ENCODE assay signal across 30 cellular contexts in the genomic region with DNA sequence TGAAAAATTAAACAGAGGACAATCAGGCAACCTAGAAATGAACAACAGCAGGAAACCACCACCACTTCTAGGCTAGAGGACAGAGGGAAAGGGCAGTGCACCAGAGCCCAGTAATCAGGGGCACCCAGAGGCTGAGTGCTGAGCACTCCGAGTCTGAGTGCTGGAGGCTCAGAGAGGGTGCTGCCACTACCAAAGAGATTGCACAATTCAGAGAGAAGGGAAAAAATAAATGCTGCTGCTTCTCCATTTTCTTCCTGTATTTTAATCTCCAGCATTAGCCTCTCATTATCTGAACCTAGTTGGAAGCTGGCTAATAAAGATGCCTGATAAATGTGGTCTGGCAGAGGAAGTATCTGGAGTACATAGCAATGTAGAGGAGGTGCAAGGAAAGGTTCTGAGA. TPM values are rescaled to one million over a fixed set of nuclear protein-coding genes. Genes with fewer than 3 reads are reported as not detected.
"Had no signal": no experiment of that assay in that cellular context is flagged by ENCODE, and none has a peak within 500 bp of the region (broad histone marks: within the 10 kb centered on the region; RNA-seq: fewer than 3 reads in every experiment).

No MANE protein-coding gene starts in this region.

- H3K9me3 Mint-ChIP-seq: activated CD8-positive, alpha-beta T cell treated with anti-CD3 and anti-CD28 coated beads for 36 hours; activated naive CD4-positive, alpha-beta T cell treated with anti-CD3 and anti-CD28 coated beads, Interleukin-2, amount 50 U/mL, for 24 hours; activated T-cell treated with anti-CD3 and anti-CD28 coated beads, Interleukin-2, amount 50 U/mL, for 24 hours; activated T-helper 2 cell treated with anti-CD3 and anti-CD28 coated beads, Interferon-gamma antibody, Interleukin-2, Interleukin-4, amounts not matched to agents 10 μg/mL and 5 μg/mL and 100 μg/mL, durations not matched to agents 14 hours and 24 hours and 36 hours; central memory CD8-positive, alpha-beta T cell; T-helper 1 cell treated with Interleukin-12 subunit alpha and Interleukin-12 subunit beta and Interleukin-4 antibody, amounts not matched to agents 30 μg/mL and 1 μg/mL, for 36 hours; T-helper 2 cell treated with Interferon-gamma antibody and Interleukin-4, amounts not matched to agents 5 μg/mL and 100 μg/mL, for 36 hours had no signal

- DNase-seq: activated CD4-positive, alpha-beta T cell treated with anti-CD3 and anti-CD28 coated beads, Interleukin-2, amount 50 U/mL, for 4 hours; activated CD8-positive, alpha-beta T cell treated with anti-CD3 and anti-CD28 coated beads for 36 hours; activated gamma-delta T cell; activated naive CD4-positive, alpha-beta T cell treated with Interleukin-2 at 50 U/mL for 16 hours; activated naive CD8-positive, alpha-beta T cell treated with anti-CD3 and anti-CD28 coated beads, Interleukin-2, amount 10 ng/mL, durations not matched to agents 7 days and 5 days; activated T-cell treated with anti-CD3 and anti-CD28 coated beads, Interleukin-2, amount 50 U/mL, for 24 hours; amygdala; MM.1S; NCI-H1092; NCI-H1436 treated with DMSO at 0.1 percent for 48 hours; NCI-H1694 treated with DMSO at 0.1 percent for 48 hours; NCI-H2029; NCI-H345; NCI-H524 treated with DMSO at 0.1 percent for 48 hours; OCI-M1; Right ventricle myocardium superior; SK-N-SH had no signal

- ATAC-seq: activated CD8-positive, alpha-beta T cell treated with anti-CD3 and anti-CD28 coated beads for 36 hours had no signal

- H3K4me1 Mint-ChIP-seq: activated CD4-positive, alpha-beta T cell treated with anti-CD3 and anti-CD28 coated beads, Interleukin-2, amount 10 ng/mL, durations not matched to agents 24 days and 14 days; activated naive CD4-positive, alpha-beta T cell treated with anti-CD3 and anti-CD28 coated beads, Interleukin-2, amount 50 U/mL, for 24 hours; activated naive CD8-positive, alpha-beta T cell treated with anti-CD3 and anti-CD28 coated beads, Interleukin-2, amount 10 ng/mL, durations not matched to agents 7 days and 5 days; central memory CD8-positive, alpha-beta T cell had no signal

- H3K27ac Mint-ChIP-seq: activated CD4-positive, alpha-beta T cell treated with anti-CD3 and anti-CD28 coated beads, Interleukin-2, amount 10 ng/mL, durations not matched to agents 24 days and 14 days; activated CD8-positive, alpha-beta T cell treated with anti-CD3 and anti-CD28 coated beads for 36 hours; activated naive CD4-positive, alpha-beta T cell treated with anti-CD3 and anti-CD28 coated beads, Interleukin-2, amount 50 U/mL, for 24 hours; activated naive CD8-positive, alpha-beta T cell treated with anti-CD3 and anti-CD28 coated beads, Interleukin-2, amount 10 ng/mL, durations not matched to agents 7 days and 5 days; activated T-cell treated with anti-CD3 and anti-CD28 coated beads, Interleukin-2, amount 50 U/mL, for 24 hours; activated T-helper 2 cell treated with anti-CD3 and anti-CD28 coated beads, Interferon-gamma antibody, Interleukin-2, Interleukin-4, amounts not matched to agents 10 μg/mL and 5 μg/mL and 100 μg/mL, durations not matched to agents 14 hours and 24 hours and 36 hours; T-helper 1 cell treated with Interleukin-12 subunit alpha and Interleukin-12 subunit beta and Interleukin-4 antibody, amounts not matched to agents 30 μg/mL and 1 μg/mL, for 36 hours; T-helper 2 cell treated with Interferon-gamma antibody and Interleukin-4, amounts not matched to agents 5 μg/mL and 100 μg/mL, for 36 hours had no signal

- H3K4me3 Mint-ChIP-seq: activated CD4-positive, alpha-beta T cell treated with anti-CD3 and anti-CD28 coated beads, Interleukin-2, amount 10 ng/mL, durations not matched to agents 24 days and 14 days; activated CD8-positive, alpha-beta T cell treated with anti-CD3 and anti-CD28 coated beads for 36 hours; activated naive CD4-positive, alpha-beta T cell treated with anti-CD3 and anti-CD28 coated beads, Interleukin-2, amount 50 U/mL, for 24 hours; activated naive CD8-positive, alpha-beta T cell treated with anti-CD3 and anti-CD28 coated beads, Interleukin-2, amount 10 ng/mL, durations not matched to agents 7 days and 5 days; activated T-cell treated with anti-CD3 and anti-CD28 coated beads, Interleukin-2, amount 50 U/mL, for 24 hours; central memory CD8-positive, alpha-beta T cell; T-helper 1 cell treated with Interleukin-12 subunit alpha and Interleukin-12 subunit beta and Interleukin-4 antibody, amounts not matched to agents 30 μg/mL and 1 μg/mL, for 36 hours; T-helper 2 cell treated with Interferon-gamma antibody and Interleukin-4, amounts not matched to agents 5 μg/mL and 100 μg/mL, for 36 hours had no signal

- H3K36me3 Mint-ChIP-seq: activated naive CD8-positive, alpha-beta T cell treated with anti-CD3 and anti-CD28 coated beads, Interleukin-2, amount 10 ng/mL, durations not matched to agents 7 days and 5 days had no signal

RNA-seq across cellular contexts. Expression of a gene that starts 27.8 kb away (rescaled TPM):
- total RNA-seq: activated CD8-positive, alpha-beta memory T cell treated with anti-CD3 and anti-CD28 coated beads for 36 hours; activated CD8-positive, alpha-beta T cell treated with anti-CD3 and anti-CD28 coated beads for 36 hours; activated naive CD8-positive, alpha-beta T cell treated with anti-CD3 and anti-CD28 coated beads, Interleukin-2, amount 10 ng/mL, durations not matched to agents 7 days and 5 days; cardiac muscle cell; chondrocyte; LHCN-M2; NCI-H460; SJSA1 had no signal

RNA-seq across cellular contexts. Expression of a gene that starts 57.6 kb away (rescaled TPM):
- total RNA-seq: ascending aorta, cardiac muscle cell, chondrocyte, LHCN-M2, NCI-H460, Right ventricle myocardium superior, SJSA1 had no signal
